16 cellular contexts compared by ENCODE assay signal in the genomic region with DNA sequence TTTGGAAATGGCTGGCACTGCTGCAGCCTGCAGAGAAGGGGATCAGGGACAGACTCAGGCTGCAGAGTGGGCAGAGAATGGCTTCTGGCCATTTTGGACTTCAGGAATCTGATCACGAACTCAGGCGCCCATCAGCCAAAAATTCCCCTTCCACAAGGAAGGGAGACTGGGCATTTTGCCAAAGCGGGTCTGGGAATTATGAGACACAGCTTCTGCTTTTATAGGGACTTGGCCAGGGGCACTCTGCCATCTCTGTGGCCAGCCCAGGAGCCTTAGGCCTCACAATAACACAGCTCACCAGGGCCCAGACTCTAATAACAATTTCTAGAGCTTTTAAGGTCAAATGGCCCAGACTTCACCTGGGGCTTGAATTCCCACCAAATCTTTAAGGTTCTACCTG.
A peak's percentile ranks its signal among the peaks of the same experiment; 100 is the strongest.
DNase-seq lines count a peak whose midpoint lies in the region; ATAC-seq, FAIRE-seq and TF ChIP-seq lines count a peak whose summit lies in the region.
"Had no signal": no experiment of that assay in that cellular context is flagged by ENCODE, and none has a peak within 500 bp of the region (broad histone marks: within the 10 kb centered on the region; RNA-seq: fewer than 3 reads in every experiment).

No MANE protein-coding gene starts in this region.

- H3K4me1 ChIP-seq in K562 (replicated peaks in 1 of 2; ENCODE audit: control insufficient read depth in 2 of 2, insufficient read depth in 2 of 2, low read length in 2 of 2) (no peaks in the 10 kb centered on the region; a peak in 1 of 5 replicates), foreskin keratinocyte (no peaks in the 10 kb centered on the region)
- no peaks in the 10 kb centered on the region for H3K4me1 ChIP-seq in CD4-positive, alpha-beta memory T cell (ENCODE audit: insufficient read depth, low read length)
- H3K4me1 ChIP-seq: colonic mucosa had no signal

- H3K27ac ChIP-seq in K562 (ENCODE audit: extremely low read depth, low read depth, low read length): no peak overlapping the region
- no peak overlapping the region for H3K27ac ChIP-seq in CD4-positive, alpha-beta memory T cell (ENCODE audit: low read depth, low read length)
- no peak overlapping the region for H3K27ac ChIP-seq in foreskin keratinocyte
- H3K27ac ChIP-seq: C4-2B, colonic mucosa, ovary had no signal

- no peak for TF ChIP-seq POLR2A in K562 (conservative IDR thresholded peaks at IDR 0.05)

- CTCF ChIA-PET in Calu3 (lab: Charles Lee) (interaction anchor here (0.6 to 0.7 kb wide), 2 partner anchors 9 to 19 kb away, joined by 3 read pairs; no protein-coding TSS in a partner anchor), K562 (lab: Yijun Ruan, JAX; ENCODE audit: low intra/inter-chr PET ratio) (no interaction called here)
- CTCF ChIA-PET in CD4-positive, alpha-beta memory T cell (lab: Charles Lee; ENCODE audit: partially characterized antibody): no interaction called here

- no peak overlapping the region for H3K27ac Mint-ChIP-seq in Calu3 (ENCODE audit: unreplicated experiment)
- H3K27ac Mint-ChIP-seq in CD4-positive, alpha-beta memory T cell: no peak overlapping the region
- no peak overlapping the region for H3K27ac Mint-ChIP-seq in glutamatergic neuron (ENCODE audit: unreplicated experiment)

- no peak overlapping the region for H3K9ac ChIP-seq in K562 (ENCODE audit: insufficient read depth in 1 of 2, low read depth in 2 of 2, low read length in 2 of 2)

- H3K4me3 ChIP-seq in K562: no peak overlapping the region
- H3K4me3 ChIP-seq in CD4-positive, alpha-beta memory T cell (ENCODE audit: low read length in 2 of 2): no peak overlapping the region
- H3K4me3 ChIP-seq: colonic mucosa, GM12878, ovary had no signal

- H4K20me1 ChIP-seq in K562 (replicated peaks; ENCODE audit: control insufficient read depth, insufficient read depth, low read length): no peaks in the 10 kb centered on the region

- intact Hi-C loops in Calu3 (cut with micrococcal nuclease; ENCODE audit: unreplicated experiment) (no loop called here), K562 (cut with micrococcal nuclease) (no loop called here)
- intact Hi-C loops in CD4-positive, alpha-beta memory T cell (cut with micrococcal nuclease): no loop called here

- peaks cover 100% of the 10 kb centered on the region for H3K27me3 Mint-ChIP-seq in Calu3 (ENCODE audit: unreplicated experiment)
- peaks cover 12 to 15% of the 10 kb centered on the region in 2 donors for H3K27me3 Mint-ChIP-seq in CD4-positive, alpha-beta memory T cell
- H3K27me3 Mint-ChIP-seq in glutamatergic neuron (ENCODE audit: unreplicated experiment): no peaks in the 10 kb centered on the region

- no peak for TF ChIP-seq RAD21 in K562 (CRISPR knock-in tag; conservative IDR thresholded peaks at IDR 0.05 in 1 of 2, IDR thresholded peaks at IDR 0.05 in 1 of 2)

- in situ Hi-C loops in K562 (cut with MboI): no loop called here

- no peak overlapping the region for H3K4me2 ChIP-seq in K562 (ENCODE audit: insufficient read depth, low read length)

- no peak for TF ChIP-seq EP300 in K562 (IDR thresholded peaks at IDR 0.05; ENCODE audit: low read length)

- peak; percentile 4 for DNase-seq in Calu3
- DNase-seq in HS-27A (ENCODE audit: low read depth): peak; percentile 9
- no peak for DNase-seq in K562 (ENCODE audit: extremely low read depth in 1 of 4, low spot score in 3 of 4)
- peak in 35 of 56 donors; percentile 7 to 84 (median 20) for DNase-seq in nucleus accumbens (lab: John Stamatoyannopoulos, UW)
- DNase-seq in CD4-positive, alpha-beta memory T cell: no peak
- no peak for DNase-seq in glutamatergic neuron
- no peak for DNase-seq in foreskin keratinocyte
- DNase-seq: activated T-cell treated with anti-CD3 and anti-CD28 coated beads, Interleukin-2, amount 50 U/mL, for 48 hours; colonic mucosa; NCI-H2029 treated with DMSO at 0.1 percent for 48 hours; ovary; SHP77 treated with DMSO at 0.1 percent for 48 hours; stimulated activated naive CD8-positive, alpha-beta T cell treated with anti-CD3 and anti-CD28 coated beads, Interleukin-15, amount 100 ng/mL, for 72 hours; T-helper 9 cell had no signal

- FAIRE-seq in K562 (lab: Jason Lieb, UNC): no peak
- FAIRE-seq: GM12878 had no signal

- 0% methylated on average over 3 of the region's 3 CpGs for WGBS in K562 (ENCODE audit: insufficient coverage, low coverage, missing lambda C conversion rate)

- peaks cover 0 to 4% of the 10 kb centered on the region in 2 experiments; a peak in 2 of 5 replicates for H3K27me3 ChIP-seq in K562 (ENCODE audit: control insufficient read depth in 2 of 2, insufficient read depth in 2 of 2, low read length in 2 of 2)
- no peaks in the 10 kb centered on the region for H3K27me3 ChIP-seq in CD4-positive, alpha-beta memory T cell (ENCODE audit: insufficient read depth, low read length)
- H3K27me3 ChIP-seq in foreskin keratinocyte: peaks cover 5% of the 10 kb centered on the region
- H3K27me3 ChIP-seq: colonic mucosa, ovary had no signal

- no peaks in the 10 kb centered on the region for H3K9me1 ChIP-seq in K562 (ENCODE audit: control insufficient read depth, insufficient read depth, low read length)

- no peaks in the 10 kb centered on the region for H3K4me1 Mint-ChIP-seq in Calu3 (ENCODE audit: low read depth, unreplicated experiment)
- H3K4me1 Mint-ChIP-seq in CD4-positive, alpha-beta memory T cell: no peaks in the 10 kb centered on the region
- H3K4me1 Mint-ChIP-seq in glutamatergic neuron (ENCODE audit: low read depth, unreplicated experiment): peaks cover 14% of the 10 kb centered on the region
- H3K4me1 Mint-ChIP-seq: stimulated activated naive CD8-positive, alpha-beta T cell treated with anti-CD3 and anti-CD28 coated beads, Interleukin-15, amount 100 ng/mL, for 72 hours had no signal

- ATAC-seq in K562 (no peak), foreskin keratinocyte (no peak)
- ATAC-seq: GM12878; stimulated activated naive CD8-positive, alpha-beta T cell treated with anti-CD3 and anti-CD28 coated beads, Interleukin-15, amount 100 ng/mL, for 72 hours had no signal

- no peak for TF ChIP-seq CTCF in Calu3 (IDR thresholded peaks at IDR 0.05; ENCODE audit: unreplicated experiment)
- no peak for TF ChIP-seq CTCF in K562 (IDR thresholded peaks at IDR 0.05 in 2 of 3, conservative IDR thresholded peaks at IDR 0.05 in 1 of 3; ENCODE audit: insufficient read depth in 2 of 3, low read depth in 1 of 3, low read length in 3 of 3)
- TF ChIP-seq CTCF in glutamatergic neuron (IDR thresholded peaks at IDR 0.05; ENCODE audit: partially characterized antibody, unreplicated experiment): no peak
- no peak for TF ChIP-seq CTCF in foreskin keratinocyte (conservative IDR thresholded peaks at IDR 0.05)

- no peaks in the 10 kb centered on the region for H3K79me2 ChIP-seq in K562 (ENCODE audit: control insufficient read depth, insufficient read depth, low read length)

- no peak overlapping the region for H2AFZ ChIP-seq in K562 (ENCODE audit: low read depth, low read length)

- H3K9me3 Mint-ChIP-seq in Calu3 (ENCODE audit: low read depth, unreplicated experiment) (no peaks in the 10 kb centered on the region), glutamatergic neuron (ENCODE audit: unreplicated experiment) (peaks cover 6% of the 10 kb centered on the region)
- peaks cover 0 to 2% (median 0%) of the 10 kb centered on the region in 8 donors for H3K9me3 Mint-ChIP-seq in CD4-positive, alpha-beta memory T cell
- H3K9me3 Mint-ChIP-seq: stimulated activated naive CD8-positive, alpha-beta T cell treated with anti-CD3 and anti-CD28 coated beads, Interleukin-15, amount 100 ng/mL, for 72 hours had no signal

- POLR2A ChIA-PET in K562 (lab: Yijun Ruan, JAX): no interaction called here
- POLR2A ChIA-PET in CD4-positive, alpha-beta memory T cell (lab: Charles Lee; ENCODE audit: partially characterized antibody): no interaction called here

- no peak overlapping the region for H3K4me3 Mint-ChIP-seq in Calu3 (ENCODE audit: low read depth, unreplicated experiment)
- no peak overlapping the region for H3K4me3 Mint-ChIP-seq in CD4-positive, alpha-beta memory T cell
- no peak overlapping the region for H3K4me3 Mint-ChIP-seq in glutamatergic neuron (ENCODE audit: unreplicated experiment)
- H3K4me3 Mint-ChIP-seq: stimulated activated naive CD8-positive, alpha-beta T cell treated with anti-CD3 and anti-CD28 coated beads, Interleukin-15, amount 100 ng/mL, for 72 hours had no signal

- H3K36me3 ChIP-seq in K562 (ENCODE audit: control insufficient read depth, insufficient read depth, low read length): no peaks in the 10 kb centered on the region
- H3K36me3 ChIP-seq in CD4-positive, alpha-beta memory T cell (ENCODE audit: insufficient read depth, low read length): no peaks in the 10 kb centered on the region
- H3K36me3 ChIP-seq: colonic mucosa, ovary had no signal

- H3K36me3 Mint-ChIP-seq in Calu3 (ENCODE audit: insufficient read depth, unreplicated experiment) (no peaks in the 10 kb centered on the region), glutamatergic neuron (ENCODE audit: unreplicated experiment) (no peaks in the 10 kb centered on the region)
- H3K36me3 Mint-ChIP-seq in CD4-positive, alpha-beta memory T cell: no peaks in the 10 kb centered on the region

- BruUV-seq in Calu3 (replicated peaks; lab: Mats Ljungman, UMichigan) (no TSS peak), K562 (replicated peaks; lab: Mats Ljungman, UMichigan) (no TSS peak)

- no peaks in the 10 kb centered on the region for H3K9me3 ChIP-seq in K562 (replicated peaks; ENCODE audit: control insufficient read depth, insufficient read depth, low read depth, low read length)
- no peaks in the 10 kb centered on the region for H3K9me3 ChIP-seq in CD4-positive, alpha-beta memory T cell (ENCODE audit: control insufficient read depth in 1 of 2, low read length in 2 of 2)
- H3K9me3 ChIP-seq: colonic mucosa, ovary had no signal

TF ChIP-seq in K562, 482 proteins besides CTCF, POLR2A, EP300 and RAD21:
- no peak for TF ChIP-seq ZBTB1 (CRISPR knock-in tag; IDR thresholded peaks at IDR 0.05; ENCODE audit: borderline replicate concordance, low read depth)
- 0 out of 2 replicates have a peak, but pooled peaks have one; percentile 27 for TF ChIP-seq NFIC (IDR thresholded peaks at IDR 0.05)

Comparison
In these comparisons a context has a peak if more than half of its experiments do, and no peak if none do; other contexts are left out.
1. DNase-seq: peak in Calu3 (single experiment), HS-27A (single experiment) and nucleus accumbens (35 of 56); none in K562 (0 of 4), CD4-positive, alpha-beta memory T cell (0 of 5), glutamatergic neuron (single experiment) and foreskin keratinocyte (0 of 2).